Comparison of ENCODE assay signal across 26 cellular contexts in genomic region chr12:65886996-65887395, GRCh38.
DNase-seq lines count a peak whose midpoint lies in the region; ATAC-seq and TF ChIP-seq lines count a peak whose summit lies in the region.
"Had no signal": no experiment of that assay in that cellular context is flagged by ENCODE, and none has a peak within 500 bp of the region (broad histone marks: within the 10 kb centered on the region; RNA-seq: fewer than 3 reads in every experiment).

No MANE protein-coding gene starts in this region.

- H3K36me3 Mint-ChIP-seq in activated CD8-positive, alpha-beta T cell treated with anti-CD3 and anti-CD28 coated beads for 36 hours (ENCODE audit: low read depth) = no peaks in the 10 kb centered on the region
- H3K36me3 Mint-ChIP-seq: activated CD8-positive, alpha-beta memory T cell treated with anti-CD3 and anti-CD28 coated beads, Interleukin-2, amount 10 ng/mL, durations not matched to agents 7 days and 5 days; CD8-positive, alpha-beta T cell; naive thymus-derived CD4-positive, alpha-beta T cell had no signal

- H3K27me3 Mint-ChIP-seq in activated CD8-positive, alpha-beta T cell treated with anti-CD3 and anti-CD28 coated beads for 36 hours = peaks cover 23% of the 10 kb centered on the region

- no peak overlapping the region for H3K4me3 Mint-ChIP-seq in activated CD8-positive, alpha-beta T cell treated with anti-CD3 and anti-CD28 coated beads for 36 hours
- H3K4me3 Mint-ChIP-seq: activated CD4-positive, alpha-beta T cell treated with anti-CD3 and anti-CD28 coated beads for 36 hours; activated CD8-positive, alpha-beta memory T cell treated with anti-CD3 and anti-CD28 coated beads, Interleukin-2, amount 10 ng/mL, durations not matched to agents 7 days and 5 days; CD8-positive, alpha-beta T cell; naive thymus-derived CD4-positive, alpha-beta T cell had no signal

- CTCF ChIA-PET in activated CD8-positive, alpha-beta T cell treated with anti-CD3 and anti-CD28 coated beads for 36 hours (lab: Charles Lee) = no interaction called here

- H3K9me3 Mint-ChIP-seq in activated CD8-positive, alpha-beta T cell treated with anti-CD3 and anti-CD28 coated beads for 36 hours = no peaks in the 10 kb centered on the region
- H3K9me3 Mint-ChIP-seq: CD8-positive, alpha-beta T cell had no signal

- no peaks in the 10 kb centered on the region for H3K4me1 Mint-ChIP-seq in activated CD8-positive, alpha-beta T cell treated with anti-CD3 and anti-CD28 coated beads for 36 hours (ENCODE audit: low read depth)
- H3K4me1 Mint-ChIP-seq: activated CD4-positive, alpha-beta T cell treated with anti-CD3 and anti-CD28 coated beads for 36 hours; activated CD8-positive, alpha-beta memory T cell treated with anti-CD3 and anti-CD28 coated beads, Interleukin-2, amount 10 ng/mL, durations not matched to agents 7 days and 5 days had no signal

- no peak for ATAC-seq in activated CD8-positive, alpha-beta T cell treated with anti-CD3 and anti-CD28 coated beads for 36 hours
- ATAC-seq in GM19467 (IDR thresholded peaks at IDR 0.05; ENCODE audit: unreplicated experiment) = no peak
- ATAC-seq: activated CD4-positive, alpha-beta T cell treated with anti-CD3 and anti-CD28 coated beads for 36 hours; activated CD8-positive, alpha-beta memory T cell treated with anti-CD3 and anti-CD28 coated beads, Interleukin-2, amount 10 ng/mL, durations not matched to agents 7 days and 5 days; CD8-positive, alpha-beta T cell; left cardiac atrium; naive thymus-derived CD4-positive, alpha-beta T cell had no signal

- POLR2A ChIA-PET in activated CD8-positive, alpha-beta T cell treated with anti-CD3 and anti-CD28 coated beads for 36 hours (lab: Charles Lee) = no interaction called here

- H3K27ac Mint-ChIP-seq in activated CD8-positive, alpha-beta T cell treated with anti-CD3 and anti-CD28 coated beads for 36 hours = no peak overlapping the region
- H3K27ac Mint-ChIP-seq: activated CD4-positive, alpha-beta T cell treated with anti-CD3 and anti-CD28 coated beads for 36 hours; activated CD8-positive, alpha-beta memory T cell treated with anti-CD3 and anti-CD28 coated beads, Interleukin-2, amount 10 ng/mL, durations not matched to agents 7 days and 5 days; CD8-positive, alpha-beta T cell; naive thymus-derived CD4-positive, alpha-beta T cell had no signal

- intact Hi-C loops in activated CD8-positive, alpha-beta T cell treated with anti-CD3 and anti-CD28 coated beads for 36 hours (cut with micrococcal nuclease) = no loop called here

- DNase-seq in ELR (ENCODE audit: low read depth) (peak; percentile 65), LoVo (ENCODE audit: low spot score) (peak; percentile 59), amniotic epithelial cell (ENCODE audit: low read depth) (peak; percentile 76), kidney glomerular epithelial cell (lab: John Stamatoyannopoulos, UW) (peak; percentile 16), putamen (ENCODE audit: low spot score) (no peak), NCI-H345 (lab: John Stamatoyannopoulos, UW) (no peak)
- DNase-seq in activated CD8-positive, alpha-beta T cell treated with anti-CD3 and anti-CD28 coated beads for 36 hours = no peak
- DNase-seq: activated CD4-positive, alpha-beta T cell treated with anti-CD3 and anti-CD28 coated beads for 36 hours; activated CD8-positive, alpha-beta memory T cell treated with anti-CD3 and anti-CD28 coated beads, Interleukin-2, amount 10 ng/mL, durations not matched to agents 7 days and 5 days; activated naive CD4-positive, alpha-beta T cell treated with anti-CD3 and anti-CD28 coated beads, Interleukin-2, amount 50 U/mL, for 16 hours; CD8-positive, alpha-beta T cell; cerebellar nuclear complex; DMS53; effector CD8-positive, alpha-beta T cell; left cardiac atrium; naive thymus-derived CD4-positive, alpha-beta T cell; NCI-H1436; NCI-H69; occipital lobe; retina; SIG-M5; spleen; stimulated activated CD4-positive, alpha-beta T cell treated with anti-CD3 and anti-CD28 coated beads, Interleukin-4, amount 100 ng/mL, for 1 hour; stimulated activated naive CD4-positive, alpha-beta T cell treated with Interleukin-2 at 50 U/mL for 16 hours; T-helper 1 cell had no signal

- TF ChIP-seq CTCF in activated CD8-positive, alpha-beta T cell treated with anti-CD3 and anti-CD28 coated beads for 36 hours (IDR thresholded peaks at IDR 0.05) = no peak

Comparison
In these comparisons a context has a peak if more than half of its experiments do, and no peak if none do; other contexts are left out.
1. DNase-seq: peak in ELR (single experiment), LoVo (single experiment), amniotic epithelial cell (single experiment) and kidney glomerular epithelial cell (single experiment); none in putamen (single experiment), activated CD8-positive, alpha-beta T cell treated with anti-CD3 and anti-CD28 coated beads for 36 hours (single experiment) and NCI-H345 (single experiment).